ENCODE assay signal across 10 cellular contexts in genomic region chr6:12802440-12802839, GRCh38.
"Had no signal": no experiment of that assay in that cellular context is flagged by ENCODE, and none has a peak within 500 bp of the region (broad histone marks: within the 10 kb centered on the region; RNA-seq: fewer than 3 reads in every experiment).

No MANE protein-coding gene starts in this region.

- H3K4me2 ChIP-seq: GM23338 had no signal

- FAIRE-seq: H54 had no signal

- H3K27ac Mint-ChIP-seq: GM23338, H9, HFFc6 had no signal

- H3K9me3 Mint-ChIP-seq: GM23338, H9 had no signal

- H2AFZ ChIP-seq: GM23248, GM23338 had no signal

- H3K4me1 ChIP-seq: HAP-1 had no signal

- H3K9ac ChIP-seq: GM23248 had no signal

- H3K36me3 ChIP-seq: HAP-1 had no signal

- H3K27ac ChIP-seq: GM23248 had no signal

- DNase-seq: GOT3, H7, H9, HCEC 1CT, HFFc6 had no signal

- H3K4me1 Mint-ChIP-seq: H9 had no signal

- H3K4me3 ChIP-seq: GM23248, GM23338, HAP-1 had no signal

- H3K4me3 Mint-ChIP-seq: GM23338, H9, HFFc6 had no signal

- ATAC-seq: GM23338, HCT116 had no signal

- H3K9me3 ChIP-seq: HAP-1 had no signal
